ENCODE assay signal across 1 cellular context in the genomic region with DNA sequence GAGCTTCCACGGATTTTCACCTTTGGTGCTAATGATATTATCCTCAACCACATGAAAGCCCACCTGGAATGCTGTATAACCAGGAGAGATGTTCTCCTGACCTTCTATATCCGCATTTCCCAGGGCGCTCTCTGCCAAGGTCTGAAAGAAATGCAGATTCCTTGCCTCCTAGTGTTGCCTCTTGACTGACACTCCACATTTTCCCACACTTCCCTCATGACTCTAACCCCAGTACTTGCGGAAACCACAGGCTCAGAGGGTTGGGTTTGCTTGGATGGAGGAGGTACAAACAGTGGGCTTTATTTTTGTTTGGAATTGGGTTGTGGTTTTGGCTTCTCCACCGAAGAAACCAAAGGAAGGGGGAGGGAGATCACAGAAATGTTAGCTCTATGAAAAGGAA.
TF ChIP-seq lines count a peak whose summit lies in the region.

No MANE protein-coding gene starts in this region.

TF ChIP-seq in H1, 55 proteins besides CTCF, POLR2A, EP300 and RAD21 (continued from another document):
- TF ChIP-seq ATF3 (IDR thresholded peaks at IDR 0.05; ENCODE audit: insufficient read depth, low read depth, low read length), result no peak
- no peak for TF ChIP-seq KDM1A (IDR thresholded peaks at IDR 0.05; ENCODE audit: borderline replicate concordance, low read length)
- no peak for TF ChIP-seq FOSL1 (IDR thresholded peaks at IDR 0.05; ENCODE audit: insufficient read depth, low read depth, low read length)
- TF ChIP-seq SP2 (IDR thresholded peaks at IDR 0.05; ENCODE audit: low read length), result no peak
- no peak for TF ChIP-seq CHD1 (IDR thresholded peaks at IDR 0.05; ENCODE audit: low read depth, low read length)
- TF ChIP-seq JUN (IDR thresholded peaks at IDR 0.05; ENCODE audit: low read depth, low read length), result no peak
- TF ChIP-seq CHD2 (IDR thresholded peaks at IDR 0.05; ENCODE audit: low read length), result no peak
- TF ChIP-seq RNF2 (IDR thresholded peaks at IDR 0.05; ENCODE audit: borderline replicate concordance, low read depth, low read length, missing control alignments, poor library complexity, severe bottlenecking), result no peak
- no peak for TF ChIP-seq RBBP5 (IDR thresholded peaks at IDR 0.05; ENCODE audit: borderline replicate concordance, low read depth, low read length)
- TF ChIP-seq, protein P1, sequence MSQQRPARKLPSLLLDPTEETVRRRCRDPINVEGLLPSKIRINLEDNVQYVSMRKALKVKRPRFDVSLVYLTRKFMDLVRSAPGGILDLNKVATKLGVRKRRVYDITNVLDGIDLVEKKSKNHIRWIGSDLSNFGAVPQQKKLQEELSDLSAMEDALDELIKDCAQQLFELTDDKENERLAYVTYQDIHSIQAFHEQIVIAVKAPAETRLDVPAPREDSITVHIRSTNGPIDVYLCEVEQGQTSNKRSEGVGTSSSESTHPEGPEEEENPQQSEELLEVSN (IDR thresholded peaks at IDR 0.05), result no peak
- no peak for TF ChIP-seq NRF1 (IDR thresholded peaks at IDR 0.05; ENCODE audit: low read depth, low read length)
- TF ChIP-seq EGR1 (IDR thresholded peaks at IDR 0.05; ENCODE audit: borderline replicate concordance, low read depth, low read length), result no peak
- no peak for TF ChIP-seq TAF7 (optimal IDR thresholded peaks at IDR 0.05; ENCODE audit: borderline replicate concordance, low read depth, low read length)
